1 cellular context compared by ENCODE assay signal in the genomic region with DNA sequence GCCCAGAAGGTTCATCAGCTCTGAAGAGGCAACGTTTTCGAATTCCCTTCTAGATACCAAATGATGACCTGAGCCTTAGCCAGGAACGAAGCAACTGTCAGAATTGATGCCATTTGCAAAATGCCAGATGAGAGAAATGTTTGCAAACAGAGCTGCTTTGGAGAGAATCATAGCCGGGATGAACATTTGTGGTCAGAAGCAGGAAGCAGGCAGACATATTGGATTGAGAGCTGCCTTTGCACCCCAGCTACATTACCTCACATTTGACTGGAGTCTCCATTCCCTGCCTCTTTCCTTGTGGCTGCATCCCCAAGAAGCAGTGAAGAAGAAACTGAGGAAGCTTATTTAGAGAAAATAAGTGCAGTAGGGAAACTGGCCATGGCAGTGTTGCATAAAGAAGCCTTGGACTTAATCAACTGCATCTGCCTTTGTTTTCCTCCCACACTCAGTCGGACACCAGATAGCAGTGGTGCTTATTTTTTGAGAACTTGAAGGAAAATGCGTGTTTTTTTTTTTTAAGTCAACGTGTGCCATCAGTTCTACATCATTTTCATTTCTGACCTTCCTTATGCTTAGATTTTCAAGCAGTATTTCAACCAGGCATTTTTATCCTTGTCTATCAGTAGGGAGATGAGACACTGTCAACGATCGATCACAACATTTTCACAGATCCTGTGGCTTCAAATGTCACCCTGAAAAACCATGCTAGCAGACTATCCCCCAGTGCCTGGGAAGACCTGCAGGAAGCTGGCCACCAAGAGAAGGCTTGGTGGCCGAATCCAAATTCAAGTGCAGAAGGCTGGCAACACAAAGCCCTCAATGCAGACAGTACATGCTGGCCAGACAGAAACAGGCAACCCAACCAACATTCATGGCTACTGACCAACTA.
TF ChIP-seq lines count a peak whose summit lies in the region.

No MANE protein-coding gene starts in this region.

TF ChIP-seq in K562, 482 proteins besides CTCF, POLR2A, EP300 and RAD21 (continued from another document and continues in another):
- TF ChIP-seq, protein P1, sequence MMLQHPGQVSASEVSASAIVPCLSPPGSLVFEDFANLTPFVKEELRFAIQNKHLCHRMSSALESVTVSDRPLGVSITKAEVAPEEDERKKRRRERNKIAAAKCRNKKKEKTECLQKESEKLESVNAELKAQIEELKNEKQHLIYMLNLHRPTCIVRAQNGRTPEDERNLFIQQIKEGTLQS (IDR thresholded peaks at IDR 0.05), result no peak
- TF ChIP-seq, protein P1 (CRISPR knock-in tag; conservative IDR thresholded peaks at IDR 0.05), result peak; percentile 35; the same call in 1 of the 2 replicates
- peak; percentile 67; the same call in 1 of the 2 replicates for TF ChIP-seq ZNF41 (CRISPR knock-in tag; conservative IDR thresholded peaks at IDR 0.05)
- peak; percentile 51; the same call in 1 of the 2 replicates for TF ChIP-seq GATA2 (CRISPR knock-in tag; IDR thresholded peaks at IDR 0.05)
- TF ChIP-seq ZBTB17 (CRISPR knock-in tag; IDR thresholded peaks at IDR 0.05), result peak; percentile 31; the same call in 1 of the 2 replicates
- TF ChIP-seq NR4A1 (CRISPR knock-in tag; IDR thresholded peaks at IDR 0.05), result no peak
- TF ChIP-seq NR4A1 (tag; IDR thresholded peaks at IDR 0.05), result peak; percentile 79
- peak; percentile 80 for TF ChIP-seq ZNF589 (CRISPR knock-in tag; IDR thresholded peaks at IDR 0.05; ENCODE audit: low read depth)
- peak; percentile 41; the same call in 1 of the 2 replicates for TF ChIP-seq ETV1 (tag; conservative IDR thresholded peaks at IDR 0.05; ENCODE audit: low read depth)
- TF ChIP-seq MCM3 (IDR thresholded peaks at IDR 0.05), result no peak
- no peak for TF ChIP-seq CBFA2T2 (conservative IDR thresholded peaks at IDR 0.05)
- TF ChIP-seq, protein P2, sequence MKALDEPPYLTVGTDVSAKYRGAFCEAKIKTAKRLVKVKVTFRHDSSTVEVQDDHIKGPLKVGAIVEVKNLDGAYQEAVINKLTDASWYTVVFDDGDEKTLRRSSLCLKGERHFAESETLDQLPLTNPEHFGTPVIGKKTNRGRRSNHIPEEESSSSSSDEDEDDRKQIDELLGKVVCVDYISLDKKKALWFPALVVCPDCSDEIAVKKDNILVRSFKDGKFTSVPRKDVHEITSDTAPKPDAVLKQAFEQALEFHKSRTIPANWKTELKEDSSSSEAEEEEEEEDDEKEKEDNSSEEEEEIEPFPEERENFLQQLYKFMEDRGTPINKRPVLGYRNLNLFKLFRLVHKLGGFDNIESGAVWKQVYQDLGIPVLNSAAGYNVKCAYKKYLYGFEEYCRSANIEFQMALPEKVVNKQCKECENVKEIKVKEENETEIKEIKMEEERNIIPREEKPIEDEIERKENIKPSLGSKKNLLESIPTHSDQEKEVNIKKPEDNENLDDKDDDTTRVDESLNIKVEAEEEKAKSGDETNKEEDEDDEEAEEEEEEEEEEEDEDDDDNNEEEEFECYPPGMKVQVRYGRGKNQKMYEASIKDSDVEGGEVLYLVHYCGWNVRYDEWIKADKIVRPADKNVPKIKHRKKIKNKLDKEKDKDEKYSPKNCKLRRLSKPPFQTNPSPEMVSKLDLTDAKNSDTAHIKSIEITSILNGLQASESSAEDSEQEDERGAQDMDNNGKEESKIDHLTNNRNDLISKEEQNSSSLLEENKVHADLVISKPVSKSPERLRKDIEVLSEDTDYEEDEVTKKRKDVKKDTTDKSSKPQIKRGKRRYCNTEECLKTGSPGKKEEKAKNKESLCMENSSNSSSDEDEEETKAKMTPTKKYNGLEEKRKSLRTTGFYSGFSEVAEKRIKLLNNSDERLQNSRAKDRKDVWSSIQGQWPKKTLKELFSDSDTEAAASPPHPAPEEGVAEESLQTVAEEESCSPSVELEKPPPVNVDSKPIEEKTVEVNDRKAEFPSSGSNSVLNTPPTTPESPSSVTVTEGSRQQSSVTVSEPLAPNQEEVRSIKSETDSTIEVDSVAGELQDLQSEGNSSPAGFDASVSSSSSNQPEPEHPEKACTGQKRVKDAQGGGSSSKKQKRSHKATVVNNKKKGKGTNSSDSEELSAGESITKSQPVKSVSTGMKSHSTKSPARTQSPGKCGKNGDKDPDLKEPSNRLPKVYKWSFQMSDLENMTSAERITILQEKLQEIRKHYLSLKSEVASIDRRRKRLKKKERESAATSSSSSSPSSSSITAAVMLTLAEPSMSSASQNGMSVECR (CRISPR knock-in tag; IDR thresholded peaks at IDR 0.05), result no peak
- 0 out of 2 replicates have a peak, but pooled peaks have one; percentile 38 for TF ChIP-seq MECOM (CRISPR knock-in tag; IDR thresholded peaks at IDR 0.05)
- TF ChIP-seq ILK (tag; IDR thresholded peaks at IDR 0.05; ENCODE audit: borderline replicate concordance, low read depth), result no peak
- TF ChIP-seq RCOR1 (IDR thresholded peaks at IDR 0.05; ENCODE audit: borderline replicate concordance in 1 of 2, low read depth in 2 of 2, low read length in 2 of 2), result peak in 1 of 2 experiments; percentile 54; a peak in 1 of 4 replicates
- TF ChIP-seq L3MBTL2 (IDR thresholded peaks at IDR 0.05), result peak; percentile 69
- TF ChIP-seq, protein P3, sequence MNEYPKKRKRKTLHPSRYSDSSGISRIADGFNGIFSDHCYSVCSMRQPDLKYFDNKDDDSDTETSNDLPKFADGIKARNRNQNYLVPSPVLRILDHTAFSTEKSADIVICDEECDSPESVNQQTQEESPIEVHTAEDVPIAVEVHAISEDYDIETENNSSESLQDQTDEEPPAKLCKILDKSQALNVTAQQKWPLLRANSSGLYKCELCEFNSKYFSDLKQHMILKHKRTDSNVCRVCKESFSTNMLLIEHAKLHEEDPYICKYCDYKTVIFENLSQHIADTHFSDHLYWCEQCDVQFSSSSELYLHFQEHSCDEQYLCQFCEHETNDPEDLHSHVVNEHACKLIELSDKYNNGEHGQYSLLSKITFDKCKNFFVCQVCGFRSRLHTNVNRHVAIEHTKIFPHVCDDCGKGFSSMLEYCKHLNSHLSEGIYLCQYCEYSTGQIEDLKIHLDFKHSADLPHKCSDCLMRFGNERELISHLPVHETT (CRISPR knock-in tag; conservative IDR thresholded peaks at IDR 0.05 in 1 of 2, IDR thresholded peaks at IDR 0.05 in 1 of 2), result peak in 1 of 2 experiments; percentile 63; a peak in 2 of 4 replicates
- TF ChIP-seq, protein P4, sequence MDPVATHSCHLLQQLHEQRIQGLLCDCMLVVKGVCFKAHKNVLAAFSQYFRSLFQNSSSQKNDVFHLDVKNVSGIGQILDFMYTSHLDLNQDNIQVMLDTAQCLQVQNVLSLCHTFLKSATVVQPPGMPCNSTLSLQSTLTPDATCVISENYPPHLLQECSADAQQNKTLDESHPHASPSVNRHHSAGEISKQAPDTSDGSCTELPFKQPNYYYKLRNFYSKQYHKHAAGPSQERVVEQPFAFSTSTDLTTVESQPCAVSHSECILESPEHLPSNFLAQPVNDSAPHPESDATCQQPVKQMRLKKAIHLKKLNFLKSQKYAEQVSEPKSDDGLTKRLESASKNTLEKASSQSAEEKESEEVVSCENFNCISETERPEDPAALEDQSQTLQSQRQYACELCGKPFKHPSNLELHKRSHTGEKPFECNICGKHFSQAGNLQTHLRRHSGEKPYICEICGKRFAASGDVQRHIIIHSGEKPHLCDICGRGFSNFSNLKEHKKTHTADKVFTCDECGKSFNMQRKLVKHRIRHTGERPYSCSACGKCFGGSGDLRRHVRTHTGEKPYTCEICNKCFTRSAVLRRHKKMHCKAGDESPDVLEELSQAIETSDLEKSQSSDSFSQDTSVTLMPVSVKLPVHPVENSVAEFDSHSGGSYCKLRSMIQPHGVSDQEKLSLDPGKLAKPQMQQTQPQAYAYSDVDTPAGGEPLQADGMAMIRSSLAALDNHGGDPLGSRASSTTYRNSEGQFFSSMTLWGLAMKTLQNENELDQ (CRISPR knock-in tag; IDR thresholded peaks at IDR 0.05; ENCODE audit: borderline replicate concordance), result no peak
- 0 out of 2 replicates have a peak, but pooled peaks have one; percentile 25 for TF ChIP-seq ZNF583 (CRISPR knock-in tag; IDR thresholded peaks at IDR 0.05)
- TF ChIP-seq YY1 (IDR thresholded peaks at IDR 0.05; ENCODE audit: borderline replicate concordance in 1 of 3, control insufficient read depth in 1 of 3, extremely low read depth in 1 of 3, insufficient read depth in 3 of 3, insufficient read length in 1 of 3, insufficient replicate concordance in 2 of 3, low read depth in 1 of 3, low read length in 2 of 3), result peak in 1 of 3 experiments; percentile 70
- TF ChIP-seq DIDO1 (tag; IDR thresholded peaks at IDR 0.05; ENCODE audit: low read depth), result no peak
- TF ChIP-seq ZNF766 (CRISPR knock-in tag; conservative IDR thresholded peaks at IDR 0.05), result 0 out of 2 replicates have a peak, but pooled peaks have one; percentile 15
- TF ChIP-seq SMAD4 (CRISPR knock-in tag; conservative IDR thresholded peaks at IDR 0.05), result peak; percentile 51; the same call in 1 of the 2 replicates
- TF ChIP-seq ATF1 (CRISPR knock-in tag; IDR thresholded peaks at IDR 0.05), result no peak
- 0 out of 2 replicates have a peak, but pooled peaks have one; percentile 18 for TF ChIP-seq ATF1 (tag; IDR thresholded peaks at IDR 0.05)
- TF ChIP-seq, protein P5, sequence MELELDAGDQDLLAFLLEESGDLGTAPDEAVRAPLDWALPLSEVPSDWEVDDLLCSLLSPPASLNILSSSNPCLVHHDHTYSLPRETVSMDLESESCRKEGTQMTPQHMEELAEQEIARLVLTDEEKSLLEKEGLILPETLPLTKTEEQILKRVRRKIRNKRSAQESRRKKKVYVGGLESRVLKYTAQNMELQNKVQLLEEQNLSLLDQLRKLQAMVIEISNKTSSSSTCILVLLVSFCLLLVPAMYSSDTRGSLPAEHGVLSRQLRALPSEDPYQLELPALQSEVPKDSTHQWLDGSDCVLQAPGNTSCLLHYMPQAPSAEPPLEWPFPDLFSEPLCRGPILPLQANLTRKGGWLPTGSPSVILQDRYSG (tag; conservative IDR thresholded peaks at IDR 0.05; ENCODE audit: low read depth), result peak; percentile 40; the same call in 1 of the 2 replicates
- peak; percentile 53 for TF ChIP-seq ZKSCAN8 (CRISPR knock-in tag; IDR thresholded peaks at IDR 0.05)
- TF ChIP-seq, protein P6, sequence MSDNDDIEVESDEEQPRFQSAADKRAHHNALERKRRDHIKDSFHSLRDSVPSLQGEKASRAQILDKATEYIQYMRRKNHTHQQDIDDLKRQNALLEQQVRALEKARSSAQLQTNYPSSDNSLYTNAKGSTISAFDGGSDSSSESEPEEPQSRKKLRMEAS (CRISPR knock-in tag; IDR thresholded peaks at IDR 0.05), result no peak
- TF ChIP-seq, protein P7, sequence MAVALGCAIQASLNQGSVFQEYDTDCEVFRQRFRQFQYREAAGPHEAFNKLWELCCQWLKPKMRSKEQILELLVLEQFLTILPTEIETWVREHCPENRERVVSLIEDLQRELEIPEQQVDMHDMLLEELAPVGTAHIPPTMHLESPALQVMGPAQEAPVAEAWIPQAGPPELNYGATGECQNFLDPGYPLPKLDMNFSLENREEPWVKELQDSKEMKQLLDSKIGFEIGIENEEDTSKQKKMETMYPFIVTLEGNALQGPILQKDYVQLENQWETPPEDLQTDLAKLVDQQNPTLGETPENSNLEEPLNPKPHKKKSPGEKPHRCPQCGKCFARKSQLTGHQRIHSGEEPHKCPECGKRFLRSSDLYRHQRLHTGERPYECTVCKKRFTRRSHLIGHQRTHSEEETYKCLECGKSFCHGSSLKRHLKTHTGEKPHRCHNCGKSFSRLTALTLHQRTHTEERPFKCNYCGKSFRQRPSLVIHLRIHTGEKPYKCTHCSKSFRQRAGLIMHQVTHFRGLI (CRISPR knock-in tag; IDR thresholded peaks at IDR 0.05), result 0 out of 2 replicates have a peak, but pooled peaks have one; percentile 9
- peak; percentile 7; the same call in 1 of the 2 replicates for TF ChIP-seq HIVEP1 (CRISPR knock-in tag; IDR thresholded peaks at IDR 0.05)
- TF ChIP-seq EGR1 (conservative IDR thresholded peaks at IDR 0.05), result peak; percentile 41; the same call in 1 of the 2 replicates
- no peak for TF ChIP-seq POU5F1 (IDR thresholded peaks at IDR 0.05; ENCODE audit: borderline replicate concordance, low read depth, low read length, partially characterized antibody)
- 0 out of 2 replicates have a peak, but pooled peaks have one; percentile 59 for TF ChIP-seq ERF (CRISPR knock-in tag; IDR thresholded peaks at IDR 0.05)
- TF ChIP-seq FOSL1 (tag; conservative IDR thresholded peaks at IDR 0.05), result peak; percentile 47; the same call in 1 of the 2 replicates
- no peak for TF ChIP-seq FOXP1 (CRISPR knock-in tag; IDR thresholded peaks at IDR 0.05)
- 0 out of 4 replicates have a peak, but pooled peaks of 1 of the 2 experiments have one; percentile 4 for TF ChIP-seq TRIM24 (IDR thresholded peaks at IDR 0.05)
- TF ChIP-seq, protein P8, sequence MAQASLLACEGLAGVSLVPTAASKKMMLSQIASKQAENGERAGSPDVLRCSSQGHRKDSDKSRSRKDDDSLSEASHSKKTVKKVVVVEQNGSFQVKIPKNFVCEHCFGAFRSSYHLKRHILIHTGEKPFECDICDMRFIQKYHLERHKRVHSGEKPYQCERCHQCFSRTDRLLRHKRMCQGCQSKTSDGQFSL (CRISPR knock-in tag; IDR thresholded peaks at IDR 0.05), result no peak
- TF ChIP-seq, protein P8 (tag; IDR thresholded peaks at IDR 0.05), result 0 out of 4 replicates have a peak, but pooled peaks of 1 of the 2 experiments have one; percentile 42
- TF ChIP-seq ZNF79 (CRISPR knock-in tag; IDR thresholded peaks at IDR 0.05; ENCODE audit: low read depth), result 0 out of 2 replicates have a peak, but pooled peaks have one; percentile 36
- peak; percentile 30; the same call in 1 of the 2 replicates for TF ChIP-seq CBFA2T3 (IDR thresholded peaks at IDR 0.05)
- TF ChIP-seq EHMT2 (IDR thresholded peaks at IDR 0.05), result 0 out of 2 replicates have a peak, but pooled peaks have one; percentile 27
- TF ChIP-seq MEF2D (tag; conservative IDR thresholded peaks at IDR 0.05; ENCODE audit: low read depth), result peak; percentile 49; the same call in 1 of the 2 replicates
- TF ChIP-seq OTX1 (CRISPR knock-in tag; IDR thresholded peaks at IDR 0.05), result 0 out of 2 replicates have a peak, but pooled peaks have one; percentile 6
- 0 out of 2 replicates have a peak, but pooled peaks have one; percentile 3 for TF ChIP-seq BCOR (IDR thresholded peaks at IDR 0.05)
